ENCODE assay signal across 1 cellular context in the genomic region with DNA sequence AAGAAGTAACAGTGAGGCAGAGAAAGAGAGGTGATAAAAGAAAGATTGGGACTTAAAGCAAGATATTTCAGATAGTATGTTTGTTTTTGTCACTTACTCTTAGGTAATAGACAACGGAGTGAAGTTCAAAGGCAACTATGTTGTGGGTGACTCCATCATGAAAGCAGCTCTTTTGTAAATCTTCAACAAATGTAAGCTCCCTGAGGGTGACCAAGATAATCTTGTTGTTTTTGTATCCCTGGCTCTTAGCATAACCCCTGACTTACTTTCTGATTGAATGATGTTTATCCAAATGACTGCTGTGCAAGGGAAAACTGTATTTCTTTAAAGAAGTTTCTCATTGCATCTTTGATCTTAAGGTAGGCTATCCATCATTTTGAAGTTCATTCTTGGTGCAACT.
A peak's percentile ranks its signal among the peaks of the same experiment; 100 is the strongest.
TF ChIP-seq lines count a peak whose summit lies in the region.

No MANE protein-coding gene starts in this region.

TF ChIP-seq in HepG2, 621 proteins besides CTCF, POLR2A, EP300 and RAD21 (continued from another document):
- 0 out of 2 replicates have a peak, but pooled peaks have one; percentile 22 for TF ChIP-seq RARA (CRISPR knock-in tag; IDR thresholded peaks at IDR 0.05)
- no peak for TF ChIP-seq ZNF547 (CRISPR knock-in tag; IDR thresholded peaks at IDR 0.05)
- TF ChIP-seq, protein P1, sequence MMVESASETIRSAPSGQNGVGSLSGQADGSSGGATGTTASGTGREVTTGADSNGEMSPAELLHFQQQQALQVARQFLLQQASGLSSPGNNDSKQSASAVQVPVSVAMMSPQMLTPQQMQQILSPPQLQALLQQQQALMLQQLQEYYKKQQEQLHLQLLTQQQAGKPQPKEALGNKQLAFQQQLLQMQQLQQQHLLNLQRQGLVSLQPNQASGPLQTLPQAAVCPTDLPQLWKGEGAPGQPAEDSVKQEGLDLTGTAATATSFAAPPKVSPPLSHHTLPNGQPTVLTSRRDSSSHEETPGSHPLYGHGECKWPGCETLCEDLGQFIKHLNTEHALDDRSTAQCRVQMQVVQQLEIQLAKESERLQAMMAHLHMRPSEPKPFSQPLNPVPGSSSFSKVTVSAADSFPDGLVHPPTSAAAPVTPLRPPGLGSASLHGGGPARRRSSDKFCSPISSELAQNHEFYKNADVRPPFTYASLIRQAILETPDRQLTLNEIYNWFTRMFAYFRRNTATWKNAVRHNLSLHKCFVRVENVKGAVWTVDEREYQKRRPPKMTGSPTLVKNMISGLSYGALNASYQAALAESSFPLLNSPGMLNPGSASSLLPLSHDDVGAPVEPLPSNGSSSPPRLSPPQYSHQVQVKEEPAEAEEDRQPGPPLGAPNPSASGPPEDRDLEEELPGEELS (CRISPR knock-in tag; IDR thresholded peaks at IDR 0.05), result 0 out of 2 replicates have a peak, but pooled peaks have one; percentile 13
- TF ChIP-seq PAX8 (CRISPR knock-in tag; IDR thresholded peaks at IDR 0.05; ENCODE audit: borderline replicate concordance), result no peak
- peak; percentile 46; the same call in 1 of the 2 replicates for TF ChIP-seq ARID5B (CRISPR knock-in tag; IDR thresholded peaks at IDR 0.05)
- no peak for TF ChIP-seq ZFYVE20 (CRISPR knock-in tag; IDR thresholded peaks at IDR 0.05; ENCODE audit: borderline replicate concordance, low read depth)
- no peak for TF ChIP-seq ZNF326 (CRISPR knock-in tag; IDR thresholded peaks at IDR 0.05; ENCODE audit: borderline replicate concordance)
- TF ChIP-seq ZNF83 (CRISPR knock-in tag; IDR thresholded peaks at IDR 0.05; ENCODE audit: borderline replicate concordance), result no peak
